Comparison of ENCODE assay signal across 2 cellular contexts in genomic region chr19:2453431-2454025, GRCh38.
TF ChIP-seq lines count a peak whose summit lies in the region.

No MANE protein-coding gene starts in this region.

TF ChIP-seq in GM12878, 131 proteins besides CTCF, POLR2A, EP300 and RAD21:
- TF ChIP-seq TCF12 (IDR thresholded peaks at IDR 0.05; ENCODE audit: low read depth, low read length) (no peak), ZNF384 (IDR thresholded peaks at IDR 0.05; ENCODE audit: borderline replicate concordance, low read depth, low read length) (no peak), CREB1 (IDR thresholded peaks at IDR 0.05; ENCODE audit: low read depth) (no peak), IRF3 (IDR thresholded peaks at IDR 0.05) (no peak), TCF7 (IDR thresholded peaks at IDR 0.05; ENCODE audit: borderline replicate concordance) (no peak), NFXL1 (IDR thresholded peaks at IDR 0.05; ENCODE audit: borderline replicate concordance) (no peak), RCOR1 (conservative IDR thresholded peaks at IDR 0.05; ENCODE audit: low read depth, low read length) (no peak), RFX5 (IDR thresholded peaks at IDR 0.05; ENCODE audit: low read depth, low read length) (no peak), ZNF274 (IDR thresholded peaks at IDR 0.05; ENCODE audit: insufficient read depth, insufficient read length) (no peak), POLR2AphosphoS2 (IDR thresholded peaks at IDR 0.05; ENCODE audit: low read depth, low read length) (no peak), NR2C1 (IDR thresholded peaks at IDR 0.05) (no peak)
- TF ChIP-seq, protein P1, sequence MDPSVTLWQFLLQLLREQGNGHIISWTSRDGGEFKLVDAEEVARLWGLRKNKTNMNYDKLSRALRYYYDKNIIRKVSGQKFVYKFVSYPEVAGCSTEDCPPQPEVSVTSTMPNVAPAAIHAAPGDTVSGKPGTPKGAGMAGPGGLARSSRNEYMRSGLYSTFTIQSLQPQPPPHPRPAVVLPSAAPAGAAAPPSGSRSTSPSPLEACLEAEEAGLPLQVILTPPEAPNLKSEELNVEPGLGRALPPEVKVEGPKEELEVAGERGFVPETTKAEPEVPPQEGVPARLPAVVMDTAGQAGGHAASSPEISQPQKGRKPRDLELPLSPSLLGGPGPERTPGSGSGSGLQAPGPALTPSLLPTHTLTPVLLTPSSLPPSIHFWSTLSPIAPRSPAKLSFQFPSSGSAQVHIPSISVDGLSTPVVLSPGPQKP (IDR thresholded peaks at IDR 0.05; ENCODE audit: low read depth, low read length) = no peak
- TF ChIP-seq, protein P2, sequence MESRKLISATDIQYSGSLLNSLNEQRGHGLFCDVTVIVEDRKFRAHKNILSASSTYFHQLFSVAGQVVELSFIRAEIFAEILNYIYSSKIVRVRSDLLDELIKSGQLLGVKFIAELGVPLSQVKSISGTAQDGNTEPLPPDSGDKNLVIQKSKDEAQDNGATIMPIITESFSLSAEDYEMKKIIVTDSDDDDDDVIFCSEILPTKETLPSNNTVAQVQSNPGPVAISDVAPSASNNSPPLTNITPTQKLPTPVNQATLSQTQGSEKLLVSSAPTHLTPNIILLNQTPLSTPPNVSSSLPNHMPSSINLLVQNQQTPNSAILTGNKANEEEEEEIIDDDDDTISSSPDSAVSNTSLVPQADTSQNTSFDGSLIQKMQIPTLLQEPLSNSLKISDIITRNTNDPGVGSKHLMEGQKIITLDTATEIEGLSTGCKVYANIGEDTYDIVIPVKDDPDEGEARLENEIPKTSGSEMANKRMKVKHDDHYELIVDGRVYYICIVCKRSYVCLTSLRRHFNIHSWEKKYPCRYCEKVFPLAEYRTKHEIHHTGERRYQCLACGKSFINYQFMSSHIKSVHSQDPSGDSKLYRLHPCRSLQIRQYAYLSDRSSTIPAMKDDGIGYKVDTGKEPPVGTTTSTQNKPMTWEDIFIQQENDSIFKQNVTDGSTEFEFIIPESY (IDR thresholded peaks at IDR 0.05) = no peak
TF ChIP-seq in GM12878: peak in this region for 0.

TF ChIP-seq in SK-N-SH treated with all-trans-retinoic acid at 6 μM for 48 hours, 23 proteins besides CTCF, POLR2A, EP300 and RAD21:
- TF ChIP-seq TCF4 (CRISPR knock-in tag; IDR thresholded peaks at IDR 0.05; ENCODE audit: borderline replicate concordance) (no peak), GLIS3 (CRISPR knock-in tag; IDR thresholded peaks at IDR 0.05) (no peak), OSR1 (CRISPR knock-in tag; IDR thresholded peaks at IDR 0.05) (no peak), TOX (CRISPR knock-in tag; IDR thresholded peaks at IDR 0.05; ENCODE audit: borderline replicate concordance) (no peak), RARB (CRISPR knock-in tag; IDR thresholded peaks at IDR 0.05) (no peak), ZC3H10 (CRISPR knock-in tag; IDR thresholded peaks at IDR 0.05) (no peak), PPARA (CRISPR knock-in tag; IDR thresholded peaks at IDR 0.05; ENCODE audit: borderline replicate concordance) (no peak), CSRNP3 (CRISPR knock-in tag; IDR thresholded peaks at IDR 0.05) (no peak)
- TF ChIP-seq, protein P3, sequence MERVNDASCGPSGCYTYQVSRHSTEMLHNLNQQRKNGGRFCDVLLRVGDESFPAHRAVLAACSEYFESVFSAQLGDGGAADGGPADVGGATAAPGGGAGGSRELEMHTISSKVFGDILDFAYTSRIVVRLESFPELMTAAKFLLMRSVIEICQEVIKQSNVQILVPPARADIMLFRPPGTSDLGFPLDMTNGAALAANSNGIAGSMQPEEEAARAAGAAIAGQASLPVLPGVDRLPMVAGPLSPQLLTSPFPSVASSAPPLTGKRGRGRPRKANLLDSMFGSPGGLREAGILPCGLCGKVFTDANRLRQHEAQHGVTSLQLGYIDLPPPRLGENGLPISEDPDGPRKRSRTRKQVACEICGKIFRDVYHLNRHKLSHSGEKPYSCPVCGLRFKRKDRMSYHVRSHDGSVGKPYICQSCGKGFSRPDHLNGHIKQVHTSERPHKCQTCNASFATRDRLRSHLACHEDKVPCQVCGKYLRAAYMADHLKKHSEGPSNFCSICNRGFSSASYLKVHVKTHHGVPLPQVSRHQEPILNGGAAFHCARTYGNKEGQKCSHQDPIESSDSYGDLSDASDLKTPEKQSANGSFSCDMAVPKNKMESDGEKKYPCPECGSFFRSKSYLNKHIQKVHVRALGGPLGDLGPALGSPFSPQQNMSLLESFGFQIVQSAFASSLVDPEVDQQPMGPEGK (CRISPR knock-in tag; IDR thresholded peaks at IDR 0.05; ENCODE audit: borderline replicate concordance) = no peak
- TF ChIP-seq, protein P4, sequence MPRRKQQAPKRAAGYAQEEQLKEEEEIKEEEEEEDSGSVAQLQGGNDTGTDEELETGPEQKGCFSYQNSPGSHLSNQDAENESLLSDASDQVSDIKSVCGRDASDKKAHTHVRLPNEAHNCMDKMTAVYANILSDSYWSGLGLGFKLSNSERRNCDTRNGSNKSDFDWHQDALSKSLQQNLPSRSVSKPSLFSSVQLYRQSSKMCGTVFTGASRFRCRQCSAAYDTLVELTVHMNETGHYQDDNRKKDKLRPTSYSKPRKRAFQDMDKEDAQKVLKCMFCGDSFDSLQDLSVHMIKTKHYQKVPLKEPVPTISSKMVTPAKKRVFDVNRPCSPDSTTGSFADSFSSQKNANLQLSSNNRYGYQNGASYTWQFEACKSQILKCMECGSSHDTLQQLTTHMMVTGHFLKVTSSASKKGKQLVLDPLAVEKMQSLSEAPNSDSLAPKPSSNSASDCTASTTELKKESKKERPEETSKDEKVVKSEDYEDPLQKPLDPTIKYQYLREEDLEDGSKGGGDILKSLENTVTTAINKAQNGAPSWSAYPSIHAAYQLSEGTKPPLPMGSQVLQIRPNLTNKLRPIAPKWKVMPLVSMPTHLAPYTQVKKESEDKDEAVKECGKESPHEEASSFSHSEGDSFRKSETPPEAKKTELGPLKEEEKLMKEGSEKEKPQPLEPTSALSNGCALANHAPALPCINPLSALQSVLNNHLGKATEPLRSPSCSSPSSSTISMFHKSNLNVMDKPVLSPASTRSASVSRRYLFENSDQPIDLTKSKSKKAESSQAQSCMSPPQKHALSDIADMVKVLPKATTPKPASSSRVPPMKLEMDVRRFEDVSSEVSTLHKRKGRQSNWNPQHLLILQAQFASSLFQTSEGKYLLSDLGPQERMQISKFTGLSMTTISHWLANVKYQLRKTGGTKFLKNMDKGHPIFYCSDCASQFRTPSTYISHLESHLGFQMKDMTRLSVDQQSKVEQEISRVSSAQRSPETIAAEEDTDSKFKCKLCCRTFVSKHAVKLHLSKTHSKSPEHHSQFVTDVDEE (CRISPR knock-in tag; IDR thresholded peaks at IDR 0.05) = no peak
